In the genomic region with DNA sequence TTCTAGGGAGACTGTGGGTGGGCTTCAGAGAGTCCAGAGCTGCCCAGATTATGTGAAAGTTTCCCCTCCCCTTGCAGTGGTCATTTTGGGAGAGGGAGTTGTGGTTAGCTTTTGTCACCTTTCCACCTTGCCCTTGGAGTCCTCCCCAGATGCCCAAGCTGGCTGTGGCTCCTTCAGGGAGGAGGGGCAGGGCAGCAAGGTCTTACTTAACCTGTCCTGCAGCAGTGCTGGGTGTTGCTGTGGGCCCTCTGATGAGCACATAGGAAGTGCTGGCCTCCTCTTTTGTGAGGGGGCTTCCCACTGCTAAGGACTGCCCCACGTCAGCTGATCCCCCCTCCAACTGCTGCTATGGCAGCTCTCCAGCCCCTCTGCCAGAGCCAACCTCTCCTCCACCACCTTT, we compare ENCODE assay signal across 22 cellular contexts. TPM values are rescaled to one million over a fixed set of nuclear protein-coding genes. Genes with fewer than 3 reads are reported as not detected.
A peak's percentile ranks its signal among the peaks of the same experiment; 100 is the strongest.
DNase-seq lines count a peak whose midpoint lies in the region; ATAC-seq, FAIRE-seq and TF ChIP-seq lines count a peak whose summit lies in the region.
"Had no signal": no experiment of that assay in that cellular context is flagged by ENCODE, and none has a peak within 500 bp of the region (broad histone marks: within the 10 kb centered on the region; RNA-seq: fewer than 3 reads in every experiment).

No MANE protein-coding gene starts in this region.

- H3K79me2 ChIP-seq in GM23248 (ENCODE audit: insufficient read depth) = no peaks in the 10 kb centered on the region

- H3K4me3 ChIP-seq in right atrium auricular region = no peak overlapping the region
- no peak overlapping the region for H3K4me3 ChIP-seq in kidney (ENCODE audit: low read length in 2 of 2)
- no peak overlapping the region for H3K4me3 ChIP-seq in skeletal muscle tissue (ENCODE audit: low read length in 3 of 3)
- H3K4me3 ChIP-seq in vagina = no peak overlapping the region
- H3K4me3 ChIP-seq in GM23248 = no peak overlapping the region

- peaks cover 5% of the 10 kb centered on the region for H3F3A ChIP-seq in GM23248 (ENCODE audit: insufficient read depth)

- H3K36me3 ChIP-seq in right atrium auricular region (no peaks in the 10 kb centered on the region), kidney (ENCODE audit: control insufficient read depth in 1 of 2, insufficient read depth in 2 of 2, low read length in 2 of 2) (peaks cover 3% of the 10 kb centered on the region in 2 donors), skeletal muscle tissue (ENCODE audit: control insufficient read depth in 3 of 3, insufficient read depth in 3 of 3, low read length in 3 of 3) (peaks cover 0 to 2% (median 2%) of the 10 kb centered on the region in 3 donors), vagina (no peaks in the 10 kb centered on the region), GM23248 (ENCODE audit: low read depth) (no peaks in the 10 kb centered on the region)

- in situ Hi-C loops in GM23248 (cut with MboI) = no loop called here

- no peak for ATAC-seq in Right ventricle myocardium superior (ENCODE audit: poor library complexity)
- ATAC-seq: activated T-cell treated with anti-CD3 and anti-CD28 coated beads, Interleukin-2, amount 50 U/mL, for 4 hours; esophagus mucosa had no signal

- H3K27me3 ChIP-seq in right atrium auricular region = no peaks in the 10 kb centered on the region
- H3K27me3 ChIP-seq in skeletal muscle tissue (ENCODE audit: control insufficient read depth in 3 of 3, insufficient read depth in 3 of 3, low read length in 3 of 3) = no peaks in the 10 kb centered on the region
- H3K27me3 ChIP-seq in vagina = no peaks in the 10 kb centered on the region
- no peaks in the 10 kb centered on the region; the same call in 1 of the 2 replicates for H3K27me3 ChIP-seq in GM23248 (replicated peaks; ENCODE audit: insufficient read depth)

- H3K9me3 ChIP-seq in right atrium auricular region (no peaks in the 10 kb centered on the region), kidney (ENCODE audit: control insufficient read depth in 1 of 2, low read length in 2 of 2) (no peaks in the 10 kb centered on the region), skeletal muscle tissue (ENCODE audit: control insufficient read depth in 3 of 3, low read length in 3 of 3) (no peaks in the 10 kb centered on the region), vagina (no peaks in the 10 kb centered on the region), GM23248 (ENCODE audit: low read depth) (no peaks in the 10 kb centered on the region)

- no peak overlapping the region for H2AFZ ChIP-seq in GM23248

- H3K4me2 ChIP-seq in GM23248 (ENCODE audit: unreplicated experiment) = no peak overlapping the region

- H3K9me2 ChIP-seq in GM23248 (ENCODE audit: insufficient read depth) = no peaks in the 10 kb centered on the region

- H3K9ac ChIP-seq in kidney (ENCODE audit: low read length in 2 of 2) = no peak overlapping the region
- no peak overlapping the region for H3K9ac ChIP-seq in skeletal muscle tissue (ENCODE audit: low read depth in 1 of 3, low read length in 3 of 3)
- no peak overlapping the region for H3K9ac ChIP-seq in GM23248

- H3K27ac ChIP-seq in right atrium auricular region (peak overlapping the region; percentile 42 to 50), kidney (ENCODE audit: low read depth in 2 of 2, low read length in 2 of 2) (peak overlapping the region; percentile 43 to 57), skeletal muscle tissue (ENCODE audit: low read depth, low read length) (peak overlapping the region; percentile 81), vagina (peak overlapping the region; percentile 2), GM23248 (no peak overlapping the region)

- intact Hi-C loops in Right ventricle myocardium superior (cut with DNase I) = loop anchor here (10.0 kb wide), 1 partner anchor 79 kb away; no protein-coding TSS in a partner anchor
- intact Hi-C loops in kidney (cut with DNase I) = no loop called here
- intact Hi-C loops in vagina (cut with DNase I) = no loop called here

- TF ChIP-seq CTCF in right atrium auricular region (IDR thresholded peaks at IDR 0.05) (no peak), kidney (IDR thresholded peaks at IDR 0.05; ENCODE audit: borderline replicate concordance, extremely low read depth, insufficient read depth) (no peak), vagina (IDR thresholded peaks at IDR 0.05) (no peak)

- FAIRE-seq in kidney (lab: Jason Lieb, UNC) = no peak
- FAIRE-seq: TTC549 had no signal

- no peaks in the 10 kb centered on the region for H4K20me1 ChIP-seq in GM23248 (ENCODE audit: insufficient read depth)

- WGBS in GM23248 (ENCODE audit: low coverage in 1 of 2, low lambda C conversion rate in 2 of 2, missing lambda C conversion rate in 2 of 2), 2 experiments = 56 to 57% methylated on average over 1 of the region's 1 CpG

- DNase-seq in right atrium auricular region (ENCODE audit: low spot score) = no peak
- DNase-seq in Right ventricle myocardium superior = no peak
- DNase-seq in kidney = no peak
- no peak for DNase-seq in vagina (ENCODE audit: extremely low spot score in 2 of 2)
- no peak for DNase-seq in GM23248
- no peak for DNase-seq in NCI-H345 (lab: John Stamatoyannopoulos, UW)
- DNase-seq in stimulated activated CD8-positive, alpha-beta memory T cell treated with anti-CD3 and anti-CD28 coated beads, Interleukin-4, amount 100 ng/mL, for 48 hours = no peak
- DNase-seq: activated CD4-positive, alpha-beta T cell treated with anti-CD3 and anti-CD28 coated beads for 1 hour; activated CD8-positive, alpha-beta memory T cell treated with anti-CD3 and anti-CD28 coated beads for 24 hours; activated naive CD4-positive, alpha-beta T cell; activated T-cell treated with anti-CD3 and anti-CD28 coated beads, Interleukin-2, amount 50 U/mL, for 4 hours; Calu3; GOT3; naive thymus-derived CD4-positive, alpha-beta T cell; NCI-H1092 treated with DMSO at 0.1 percent for 48 hours; NCI-H2029 treated with DMSO at 0.1 percent for 48 hours; NCI-H82; OCI-M1; SHP77 had no signal

- no peak for TF ChIP-seq POLR2A in vagina (IDR thresholded peaks at IDR 0.05)

- peaks cover 0 to 73% of the 10 kb centered on the region in 2 donors for H3K4me1 ChIP-seq in right atrium auricular region
- H3K4me1 ChIP-seq in kidney (ENCODE audit: control insufficient read depth in 1 of 2, insufficient read depth in 1 of 2, low read depth in 1 of 2, low read length in 2 of 2) = peaks cover 47 to 54% of the 10 kb centered on the region in 2 donors
- H3K4me1 ChIP-seq in skeletal muscle tissue (ENCODE audit: control insufficient read depth in 3 of 3, insufficient read depth in 3 of 3, low read length in 3 of 3) = peaks cover 33 to 44% (median 42%) of the 10 kb centered on the region in 3 donors
- peaks cover 14% of the 10 kb centered on the region for H3K4me1 ChIP-seq in vagina
- peaks cover 1% of the 10 kb centered on the region for H3K4me1 ChIP-seq in GM23248 (ENCODE audit: insufficient read depth)

RNA-seq across cellular contexts. Expression of a gene that starts 17.6 kb away (rescaled TPM):
- 100 to 1,000 TPM; 353 to 517 TPM for total RNA-seq in right atrium auricular region
- total RNA-seq in Right ventricle myocardium superior = 236 TPM
- total RNA-seq in kidney = 291 TPM
- 617 TPM for polyA plus RNA-seq in kidney (ENCODE audit: insufficient read depth, low read depth, low replicate concordance)
- total RNA-seq in skeletal muscle tissue = 67.8 TPM
- 243 TPM for total RNA-seq in vagina
- 0.54 and 1.1 TPM in 2 replicates for total RNA-seq in GM23248 (2014; rRNA removed; shearing (Covaris generic))
- 0.33 and 0.34 TPM in 2 replicates for polyA plus RNA-seq in GM23248 (2016; fragmentation: Nextera tagmentation; extraction: Ambion mirVana)

Comparison
In these comparisons a context has a peak if more than half of its experiments do, and no peak if none do; other contexts are left out.
1. RNA of a gene that starts 17.6 kb away (total RNA-seq): 353 to 517 TPM in right atrium auricular region, 291 TPM in kidney (single experiment), 243 TPM in vagina (single experiment), 236 TPM in Right ventricle myocardium superior (single experiment) and 67.8 TPM in skeletal muscle tissue (single experiment); 0.54 to 1.1 TPM in GM23248; every median in the first group is over 10 times any median in the second.